In genomic region chr16:67241008-67241900, GRCh38 we compare ENCODE assay signal across 8 cellular contexts. TPM values are rescaled to one million over a fixed set of nuclear protein-coding genes. Genes with fewer than 3 reads are reported as not detected.
DNase-seq lines count a peak whose midpoint lies in the region; ATAC-seq and TF ChIP-seq lines count a peak whose summit lies in the region.

No MANE protein-coding gene starts in this region.

- intact Hi-C loops in body of pancreas (cut with DNase I) = no loop called here
- intact Hi-C loops in transverse colon (cut with DNase I; ENCODE audit: low total_unique reads) = no loop called here

- CTCF ChIA-PET in activated naive CD4-positive, alpha-beta T cell treated with anti-CD3 and anti-CD28 coated beads, Interleukin-2, amount 10 ng/mL, durations not matched to agents 7 days and 5 days (lab: Charles Lee) = no interaction called here

- 60 to 61% methylated on average over 7 to 10 of the region's 10 CpGs for WGBS in body of pancreas, 2 donors
- WGBS in transverse colon (ENCODE audit: low coverage in 1 of 2), 2 donors = 10 to 25% methylated on average over 2 to 9 of the region's 10 CpGs

- no peak overlapping the region for H3K4me3 Mint-ChIP-seq in activated naive CD4-positive, alpha-beta T cell treated with anti-CD3 and anti-CD28 coated beads, Interleukin-2, amount 10 ng/mL, durations not matched to agents 7 days and 5 days

- peak overlapping the region; percentile 47 to 85 for H3K27ac Mint-ChIP-seq in activated naive CD4-positive, alpha-beta T cell treated with anti-CD3 and anti-CD28 coated beads, Interleukin-2, amount 50 U/mL, for 72 hours
- H3K27ac Mint-ChIP-seq in activated naive CD4-positive, alpha-beta T cell treated with anti-CD3 and anti-CD28 coated beads, Interleukin-2, amount 10 ng/mL, durations not matched to agents 7 days and 5 days = no peak overlapping the region

- TF ChIP-seq CTCF in body of pancreas (IDR thresholded peaks at IDR 0.05) (no peak), transverse colon (IDR thresholded peaks at IDR 0.05) (no peak), GM20000 (IDR thresholded peaks at IDR 0.05; ENCODE audit: extremely low read depth, missing control alignments) (no peak)

- in situ Hi-C loops in transverse colon (cut with MboI; ENCODE audit: low pct_ligation_motif_present in 1 of 4, low pct_unique_long_range_greater_than_20kb in 1 of 4, low sequenced_read_pairs in 3 of 4) = no loop called here

- no peak overlapping the region for H3K4me3 ChIP-seq in body of pancreas
- no peak overlapping the region for H3K4me3 ChIP-seq in transverse colon

- peaks cover 41% of the 10 kb centered on the region for H3K4me1 Mint-ChIP-seq in activated naive CD4-positive, alpha-beta T cell treated with anti-CD3 and anti-CD28 coated beads, Interleukin-2, amount 10 ng/mL, durations not matched to agents 7 days and 5 days

- H3K9me3 ChIP-seq in body of pancreas (no peaks in the 10 kb centered on the region), transverse colon (no peaks in the 10 kb centered on the region)

- no peaks in the 10 kb centered on the region for H3K27me3 Mint-ChIP-seq in activated naive CD4-positive, alpha-beta T cell treated with anti-CD3 and anti-CD28 coated beads, Interleukin-2, amount 10 ng/mL, durations not matched to agents 7 days and 5 days

- TF ChIP-seq POLR2A in body of pancreas (IDR thresholded peaks at IDR 0.05) (no peak), transverse colon (IDR thresholded peaks at IDR 0.05) (peak; percentile 46)

- H3K27me3 ChIP-seq in body of pancreas (no peaks in the 10 kb centered on the region), transverse colon (no peaks in the 10 kb centered on the region)

- H3K4me1 ChIP-seq in body of pancreas = peaks cover 47% of the 10 kb centered on the region
- peaks cover 34 to 59% (median 53%) of the 10 kb centered on the region in 4 donors for H3K4me1 ChIP-seq in transverse colon

- peaks cover 15 to 18% of the 10 kb centered on the region in 2 donors for H3K36me3 Mint-ChIP-seq in activated naive CD4-positive, alpha-beta T cell treated with anti-CD3 and anti-CD28 coated beads, Interleukin-2, amount 50 U/mL, for 72 hours
- H3K36me3 Mint-ChIP-seq in activated naive CD4-positive, alpha-beta T cell treated with anti-CD3 and anti-CD28 coated beads, Interleukin-2, amount 10 ng/mL, durations not matched to agents 7 days and 5 days = peaks cover 20% of the 10 kb centered on the region

- no peak for DNase-seq in activated naive CD4-positive, alpha-beta T cell treated with anti-CD3 and anti-CD28 coated beads, Interleukin-2, amount 50 U/mL, for 72 hours (ENCODE audit: low spot score in 2 of 2)
- DNase-seq in activated naive CD4-positive, alpha-beta T cell treated with anti-CD3 and anti-CD28 coated beads, Interleukin-2, amount 10 ng/mL, durations not matched to agents 7 days and 5 days = no peak
- DNase-seq in body of pancreas = peak; percentile 60 to 82 (median 70)
- DNase-seq in kidney glomerular epithelial cell (lab: John Stamatoyannopoulos, UW) = peak; percentile 82
- DNase-seq in transverse colon = peak; percentile 77
- no peak for DNase-seq in GM20000 (ENCODE audit: low spot score)
- no peak for DNase-seq in activated CD4-positive, CD25-positive, alpha-beta regulatory T cell (lab: John Stamatoyannopoulos, UW)
- DNase-seq in NCI-H1048 (lab: John Stamatoyannopoulos, UW) = no peak

- H3K36me3 ChIP-seq in body of pancreas (replicated peaks in 1 of 2; ENCODE audit: insufficient read depth in 1 of 2, low read depth in 2 of 2) = peaks cover 0 to 7% of the 10 kb centered on the region in 2 donors
- H3K36me3 ChIP-seq in transverse colon = peaks cover 0 to 23% (median 5%) of the 10 kb centered on the region in 4 donors

- ATAC-seq in activated naive CD4-positive, alpha-beta T cell treated with anti-CD3 and anti-CD28 coated beads, Interleukin-2, amount 50 U/mL, for 72 hours = no peak
- ATAC-seq in body of pancreas = peak; percentile 60

- H3K9me3 Mint-ChIP-seq in activated naive CD4-positive, alpha-beta T cell treated with anti-CD3 and anti-CD28 coated beads, Interleukin-2, amount 50 U/mL, for 72 hours = no peaks in the 10 kb centered on the region
- no peaks in the 10 kb centered on the region for H3K9me3 Mint-ChIP-seq in activated naive CD4-positive, alpha-beta T cell treated with anti-CD3 and anti-CD28 coated beads, Interleukin-2, amount 10 ng/mL, durations not matched to agents 7 days and 5 days

- no peak for TF ChIP-seq EP300 in transverse colon (IDR thresholded peaks at IDR 0.05; ENCODE audit: low read depth)

- H3K27ac ChIP-seq in body of pancreas (peak overlapping the region; percentile 55 to 77 (median 66)), transverse colon (peak overlapping the region; percentile 79 to 94 (median 84))

RNA-seq across cellular contexts. Expression of gene FHOD1, which starts 6.0 kb away (rescaled TPM):
- 100 to 1,000 TPM; 104 to 133 TPM for total RNA-seq in activated naive CD4-positive, alpha-beta T cell treated with anti-CD3 and anti-CD28 coated beads, Interleukin-2, amount 50 U/mL, for 72 hours
- 10 to 100 TPM; 12.2 to 26.4 TPM for total RNA-seq in body of pancreas
- total RNA-seq in transverse colon = 100 to 1,000 TPM in 1 of 4 donors, 10 to 100 TPM in 3; 25.1 to 177 (median 33.6) TPM

RNA-seq across cellular contexts. Expression of gene SLC9A5, which starts 7.5 kb away (rescaled TPM):
- total RNA-seq in activated naive CD4-positive, alpha-beta T cell treated with anti-CD3 and anti-CD28 coated beads, Interleukin-2, amount 50 U/mL, for 72 hours = 10 to 100 TPM in 1 of 2 donors, 1 to 10 TPM in 1; 8.3 to 13.6 TPM
- under 1 TPM; 0.26 to 0.33 TPM for total RNA-seq in body of pancreas
- total RNA-seq in transverse colon = 1 to 10 TPM in 3 of 4 donors, under 1 TPM in 1; 0.55 to 4.5 (median 1.5) TPM

RNA-seq across cellular contexts. Expression of gene TMEM208, which starts 14.3 kb away (rescaled TPM):
- 10 to 100 TPM; 28.4 to 35.4 TPM for total RNA-seq in activated naive CD4-positive, alpha-beta T cell treated with anti-CD3 and anti-CD28 coated beads, Interleukin-2, amount 50 U/mL, for 72 hours
- 10 to 100 TPM; 35.8 to 48.1 TPM for total RNA-seq in body of pancreas
- 10 to 100 TPM in 3 of 4 donors, not detected in 1; 29.5 to 50.2 (median 39.3) TPM for total RNA-seq in transverse colon

RNA-seq across cellular contexts. Expression of gene PLEKHG4, which starts 38.1 kb away (rescaled TPM):
- 10 to 100 TPM in 1 of 2 donors, 1 to 10 TPM in 1; 9.5 to 23.2 TPM for total RNA-seq in activated naive CD4-positive, alpha-beta T cell treated with anti-CD3 and anti-CD28 coated beads, Interleukin-2, amount 50 U/mL, for 72 hours
- total RNA-seq in body of pancreas (10 to 100 TPM; 21.8 to 29.6 TPM), transverse colon (10 to 100 TPM in 2 of 4 donors, 1 to 10 TPM in 1, under 1 TPM in 1; 0.80 to 12.2 (median 8.7) TPM)

RNA-seq across cellular contexts. Expression of gene ELMO3, which starts 42.3 kb away (rescaled TPM):
- 1 to 10 TPM; 4.0 to 7.0 TPM for total RNA-seq in activated naive CD4-positive, alpha-beta T cell treated with anti-CD3 and anti-CD28 coated beads, Interleukin-2, amount 50 U/mL, for 72 hours
- 10 to 100 TPM; 24.1 to 40.5 TPM for total RNA-seq in body of pancreas
- total RNA-seq in transverse colon = 10 to 100 TPM; 61.0 to 91.5 (median 77.7) TPM

Comparison
In these comparisons a context has a peak if more than half of its experiments do, and no peak if none do; other contexts are left out.
1. DNase-seq: peak in body of pancreas (4 of 4), kidney glomerular epithelial cell (single experiment) and transverse colon (single experiment); none in activated naive CD4-positive, alpha-beta T cell treated with anti-CD3 and anti-CD28 coated beads, Interleukin-2, amount 50 U/mL, for 72 hours (0 of 2), activated naive CD4-positive, alpha-beta T cell treated with anti-CD3 and anti-CD28 coated beads, Interleukin-2, amount 10 ng/mL, durations not matched to agents 7 days and 5 days (single experiment), GM20000 (single experiment), activated CD4-positive, CD25-positive, alpha-beta regulatory T cell (0 of 4) and NCI-H1048 (single experiment).